16 cellular contexts compared by ENCODE assay signal in the genomic region with DNA sequence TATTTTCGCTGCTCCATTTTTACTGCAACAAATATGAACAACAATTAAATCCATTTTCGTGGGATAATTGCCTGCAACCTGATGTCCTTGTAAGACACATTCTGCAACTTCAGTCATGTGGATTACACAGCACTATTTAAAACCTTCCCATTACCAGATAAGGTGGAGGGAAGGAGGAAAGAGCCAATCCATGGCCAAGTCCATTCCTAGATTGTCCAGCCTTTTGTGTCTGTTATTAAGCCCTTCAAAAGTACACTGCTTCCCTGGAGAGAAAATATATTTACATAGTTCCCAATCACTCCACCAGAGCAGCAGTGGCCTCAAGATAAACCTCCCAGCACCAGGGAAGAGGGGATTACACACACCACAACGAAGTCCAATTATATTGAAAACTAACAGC.
"Had no signal": no experiment of that assay in that cellular context is flagged by ENCODE, and none has a peak within 500 bp of the region (broad histone marks: within the 10 kb centered on the region; RNA-seq: fewer than 3 reads in every experiment).

No MANE protein-coding gene starts in this region.

- H3K27ac ChIP-seq: epithelial cell of prostate, esophagus muscularis mucosa, gastrocnemius medialis, neutrophil, stomach, thoracic aorta, transverse colon had no signal

- H3K4me1 ChIP-seq: esophagus muscularis mucosa, gastrocnemius medialis, stomach, transverse colon had no signal

- H3K4me3 ChIP-seq: esophagus muscularis mucosa, gastrocnemius medialis, stomach, thoracic aorta, transverse colon had no signal

- DNase-seq: effector memory CD8-positive, alpha-beta T cell; gastrocnemius medialis; immature natural killer cell; left colon; mammary epithelial cell; naive thymus-derived CD4-positive, alpha-beta T cell; nephron progenitor cell; small intestine; stimulated activated CD4-positive, alpha-beta T cell treated with anti-CD3 and anti-CD28 coated beads, Interleukin-12 subunit alpha, Interleukin-12 subunit beta, amount 100 ng/mL, for 4 hours; stimulated activated naive CD4-positive, alpha-beta T cell; stomach; transverse colon had no signal

- H3K27me3 ChIP-seq: esophagus muscularis mucosa, gastrocnemius medialis, neutrophil, transverse colon had no signal

- H3K36me3 ChIP-seq: esophagus muscularis mucosa, gastrocnemius medialis, stomach, thoracic aorta, transverse colon had no signal

- H3K9me3 ChIP-seq: esophagus muscularis mucosa, gastrocnemius medialis, neutrophil, stomach, thoracic aorta, transverse colon had no signal

- ATAC-seq: effector memory CD8-positive, alpha-beta T cell; gastrocnemius medialis; left colon; naive thymus-derived CD4-positive, alpha-beta T cell had no signal
